ENCODE assay signal across 2 cellular contexts in genomic region chr19:30162718-30163117, GRCh38.
TF ChIP-seq lines count a peak whose summit lies in the region.

No MANE protein-coding gene starts in this region.

TF ChIP-seq in GM12891, 5 proteins besides CTCF, POLR2A, EP300 and RAD21 (continued from another document):
- TF ChIP-seq POLR2AphosphoS5 (IDR thresholded peaks at IDR 0.05; ENCODE audit: low read depth, low read length) = no peak

TF ChIP-seq in HEK293T, 16 proteins besides CTCF, POLR2A, EP300 and RAD21:
- TF ChIP-seq PKNOX1 (IDR thresholded peaks at IDR 0.05) = peak; percentile 45; the same call in 1 of the 2 replicates
- no peak for TF ChIP-seq SUZ12 (IDR thresholded peaks at IDR 0.05)
